ENCODE assay signal across 25 cellular contexts in genomic region chr5:147387109-147387508, GRCh38.
"Had no signal": no experiment of that assay in that cellular context is flagged by ENCODE, and none has a peak within 500 bp of the region (broad histone marks: within the 10 kb centered on the region; RNA-seq: fewer than 3 reads in every experiment).

No MANE protein-coding gene starts in this region.

- DNase-seq: cortex of kidney; effector memory CD8-positive, alpha-beta T cell; erythroblast; esophagus squamous epithelium; foreskin melanocyte; left ventricle myocardium superior; lower lobe of right lung; naive thymus-derived CD8-positive, alpha-beta T cell; nephron progenitor cell; nucleus accumbens; stimulated activated CD4-positive, alpha-beta T cell treated with anti-CD3 and anti-CD28 coated beads, Interleukin-12 subunit alpha, Interleukin-12 subunit beta, amount 100 ng/mL, for 4 hours; stimulated activated CD4-positive, alpha-beta T cell treated with anti-CD3 and anti-CD28 coated beads, Interleukin-1b, Interleukin-23, amount 100 ng/mL, for 48 hours; stimulated activated CD4-positive, alpha-beta T cell treated with anti-CD3 and anti-CD28 coated beads, Interleukin-4, amount 100 ng/mL, for 1 hour; stimulated activated CD8-positive, alpha-beta memory T cell treated with anti-CD3 and anti-CD28 coated beads, Interleukin-4, amount 100 ng/mL, for 48 hours; stimulated activated naive CD4-positive, alpha-beta T cell treated with Interleukin-2 at 50 U/mL for 16 hours; stomach; substantia nigra; upper lobe of right lung; uterus had no signal

- H3K9me3 ChIP-seq: esophagus squamous epithelium, lower lobe of right lung, prostate gland, right atrium auricular region, stomach, thoracic aorta, tibial nerve, upper lobe of right lung, uterus had no signal

- H3K4me2 ChIP-seq: smooth muscle cell had no signal

- ATAC-seq: effector memory CD8-positive, alpha-beta T cell; left ventricle myocardium superior; lower lobe of right lung; naive thymus-derived CD8-positive, alpha-beta T cell; sciatic nerve; upper lobe of right lung had no signal

- H3K27me3 ChIP-seq: esophagus squamous epithelium, right atrium auricular region, stomach, tibial nerve, upper lobe of right lung, uterus had no signal

- H3K36me3 ChIP-seq: prostate gland, right atrium auricular region, tibial nerve, upper lobe of right lung, uterus had no signal

- H3K27ac ChIP-seq: esophagus squamous epithelium, lower lobe of right lung, prostate gland, right atrium auricular region, stomach, tibial nerve, upper lobe of right lung, uterus had no signal

- H3K4me3 ChIP-seq: esophagus squamous epithelium, lower lobe of right lung, prostate gland, right atrium auricular region, smooth muscle cell, stomach, thoracic aorta, tibial nerve, upper lobe of right lung, uterus had no signal

- H3K4me1 ChIP-seq: esophagus squamous epithelium, lower lobe of right lung, prostate gland, right atrium auricular region, stomach, upper lobe of right lung, uterus had no signal
